ENCODE assay signal across 12 cellular contexts in the genomic region with DNA sequence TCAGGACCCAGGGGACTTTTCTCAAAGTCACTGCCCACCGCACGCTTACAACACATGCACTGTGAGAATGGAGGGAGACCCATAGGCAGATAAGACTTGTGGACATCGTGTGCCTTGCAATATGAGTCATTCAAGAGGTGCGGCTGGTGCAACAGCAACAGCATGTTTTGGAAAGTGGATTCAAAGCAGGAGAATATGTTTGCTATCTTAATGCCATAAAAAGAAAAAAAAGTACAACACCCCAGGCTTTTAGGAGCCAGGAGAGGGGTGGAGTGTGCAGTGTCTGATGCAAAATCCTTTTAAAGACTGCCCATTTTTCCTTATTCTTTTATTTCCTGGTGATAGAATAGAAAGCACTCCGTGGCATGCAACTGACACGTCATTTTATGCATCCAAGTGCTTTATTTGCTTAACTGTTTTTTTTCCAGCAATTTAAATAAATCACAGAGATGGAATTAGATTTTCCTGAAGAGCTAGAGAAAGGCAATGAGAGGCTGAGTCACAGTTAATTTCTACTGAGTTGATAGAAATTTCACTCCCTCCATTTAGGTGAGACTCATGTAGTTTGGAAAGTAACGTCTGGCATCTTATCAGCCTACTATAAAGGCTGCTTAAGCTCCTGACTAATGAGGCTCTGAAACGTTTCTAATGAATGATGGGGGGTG.
A peak's percentile ranks its signal among the peaks of the same experiment; 100 is the strongest.
DNase-seq lines count a peak whose midpoint lies in the region; ATAC-seq, FAIRE-seq and TF ChIP-seq lines count a peak whose summit lies in the region.
"Had no signal": no experiment of that assay in that cellular context is flagged by ENCODE, and none has a peak within 500 bp of the region (broad histone marks: within the 10 kb centered on the region; RNA-seq: fewer than 3 reads in every experiment).

No MANE protein-coding gene starts in this region.

- H3K36me3 Mint-ChIP-seq in glutamatergic neuron (ENCODE audit: unreplicated experiment) = no peaks in the 10 kb centered on the region
- no peaks in the 10 kb centered on the region for H3K36me3 Mint-ChIP-seq in activated CD4-positive, alpha-beta T cell treated with anti-CD3 and anti-CD28 coated beads, Interleukin-2, amount 10 ng/mL, durations not matched to agents 7 days and 5 days (ENCODE audit: low read depth)
- H3K36me3 Mint-ChIP-seq: CD4-positive, CD25-positive, alpha-beta regulatory T cell had no signal

- no peaks in the 10 kb centered on the region for H3K9me3 ChIP-seq in A673 (ENCODE audit: low read depth, low read length, poor library complexity, severe bottlenecking)
- H3K9me3 ChIP-seq in effector memory CD4-positive, alpha-beta T cell (ENCODE audit: control insufficient read depth, low read length) = no peaks in the 10 kb centered on the region

- H3K27ac Mint-ChIP-seq in glutamatergic neuron (ENCODE audit: unreplicated experiment) = peak overlapping the region; percentile 13
- no peak overlapping the region for H3K27ac Mint-ChIP-seq in activated CD4-positive, alpha-beta T cell treated with anti-CD3 and anti-CD28 coated beads, Interleukin-2, amount 10 ng/mL, durations not matched to agents 7 days and 5 days
- H3K27ac Mint-ChIP-seq: CD4-positive, CD25-positive, alpha-beta regulatory T cell had no signal

- H3K9me3 Mint-ChIP-seq in glutamatergic neuron (ENCODE audit: unreplicated experiment) = no peaks in the 10 kb centered on the region
- H3K9me3 Mint-ChIP-seq in activated CD4-positive, alpha-beta T cell treated with anti-CD3 and anti-CD28 coated beads, Interleukin-2, amount 10 ng/mL, durations not matched to agents 7 days and 5 days = no peaks in the 10 kb centered on the region
- H3K9me3 Mint-ChIP-seq: central memory CD8-positive, alpha-beta T cell had no signal

- H3K27ac ChIP-seq in A673 (ENCODE audit: low read depth, low read length, poor library complexity, severe bottlenecking) = no peak overlapping the region
- H3K27ac ChIP-seq in effector memory CD4-positive, alpha-beta T cell (ENCODE audit: insufficient read depth, low read length, poor library complexity, severe bottlenecking) = no peak overlapping the region
- H3K27ac ChIP-seq: parathyroid adenoma had no signal

- H3K4me3 Mint-ChIP-seq in glutamatergic neuron (ENCODE audit: unreplicated experiment) = no peak overlapping the region
- no peak overlapping the region for H3K4me3 Mint-ChIP-seq in activated CD4-positive, alpha-beta T cell treated with anti-CD3 and anti-CD28 coated beads, Interleukin-2, amount 10 ng/mL, durations not matched to agents 7 days and 5 days
- H3K4me3 Mint-ChIP-seq: CD4-positive, CD25-positive, alpha-beta regulatory T cell; central memory CD8-positive, alpha-beta T cell had no signal

- POLR2A ChIA-PET in A673 (lab: Charles Lee; ENCODE audit: low non-redundant PET) = no interaction called here
- POLR2A ChIA-PET in activated CD4-positive, alpha-beta T cell treated with anti-CD3 and anti-CD28 coated beads, Interleukin-2, amount 10 ng/mL, durations not matched to agents 7 days and 5 days (lab: Charles Lee) = no interaction called here

- peak; percentile 90 for ATAC-seq in SK-N-SH treated with all-trans-retinoic acid at 6 μM for 48 hours

- peak overlapping the region; percentile 17 for H3K4me3 ChIP-seq in A673 (ENCODE audit: low read depth, low read length, poor library complexity, severe bottlenecking)
- H3K4me3 ChIP-seq in effector memory CD4-positive, alpha-beta T cell (ENCODE audit: insufficient read depth, low read depth, low read length, poor library complexity, severe bottlenecking) = no peak overlapping the region

- CTCF ChIA-PET in A673 (lab: Charles Lee) = no interaction called here
- CTCF ChIA-PET in activated CD4-positive, alpha-beta T cell treated with anti-CD3 and anti-CD28 coated beads, Interleukin-2, amount 10 ng/mL, durations not matched to agents 7 days and 5 days (lab: Charles Lee) = no interaction called here

- H3K27me3 ChIP-seq in A673 (replicated peaks; ENCODE audit: insufficient read depth, low read depth, low read length, poor library complexity) = no peaks in the 10 kb centered on the region
- no peaks in the 10 kb centered on the region for H3K27me3 ChIP-seq in effector memory CD4-positive, alpha-beta T cell (replicated peaks; ENCODE audit: control insufficient read depth, insufficient read depth, low read length, poor library complexity, severe bottlenecking)

- BruUV-seq in A673 (replicated peaks; lab: Mats Ljungman, UMichigan) = no TSS peak

- intact Hi-C loops in A673 (cut with micrococcal nuclease; ENCODE audit: unreplicated experiment) = no loop called here

- peaks cover 30% of the 10 kb centered on the region for H3K4me1 Mint-ChIP-seq in glutamatergic neuron (ENCODE audit: low read depth, unreplicated experiment)
- H3K4me1 Mint-ChIP-seq in activated CD4-positive, alpha-beta T cell treated with anti-CD3 and anti-CD28 coated beads, Interleukin-2, amount 10 ng/mL, durations not matched to agents 7 days and 5 days = no peaks in the 10 kb centered on the region
- H3K4me1 Mint-ChIP-seq: CD4-positive, CD25-positive, alpha-beta regulatory T cell; central memory CD8-positive, alpha-beta T cell had no signal

- peak; percentile 77 for FAIRE-seq in H54 (lab: Jason Lieb, UNC)

- TF ChIP-seq CTCF in A673 (conservative IDR thresholded peaks at IDR 0.05; ENCODE audit: low read depth, low read length) = no peak
- TF ChIP-seq CTCF in glutamatergic neuron (IDR thresholded peaks at IDR 0.05; ENCODE audit: partially characterized antibody, unreplicated experiment) = no peak

- H3K27me3 Mint-ChIP-seq in glutamatergic neuron (ENCODE audit: unreplicated experiment) = peaks cover 2% of the 10 kb centered on the region
- H3K27me3 Mint-ChIP-seq in activated CD4-positive, alpha-beta T cell treated with anti-CD3 and anti-CD28 coated beads, Interleukin-2, amount 10 ng/mL, durations not matched to agents 7 days and 5 days = peaks cover 9% of the 10 kb centered on the region

- peaks cover 18% of the 10 kb centered on the region for H3K4me1 ChIP-seq in A673 (ENCODE audit: insufficient read depth, low read length, poor library complexity, severe bottlenecking)
- no peaks in the 10 kb centered on the region for H3K4me1 ChIP-seq in effector memory CD4-positive, alpha-beta T cell (ENCODE audit: control insufficient read depth, insufficient read depth, low read length, poor library complexity, severe bottlenecking)
- H3K4me1 ChIP-seq: parathyroid adenoma had no signal

- no peaks in the 10 kb centered on the region for H3K36me3 ChIP-seq in A673 (ENCODE audit: insufficient read depth, low read length, poor library complexity, severe bottlenecking)
- H3K36me3 ChIP-seq in effector memory CD4-positive, alpha-beta T cell (ENCODE audit: control insufficient read depth, insufficient read depth, low read length) = no peaks in the 10 kb centered on the region

- peak; percentile 78 for DNase-seq in A673 (ENCODE audit: low spot score)
- peak; percentile 35 for DNase-seq in H54 (ENCODE audit: insufficient read length, low spot score)
- DNase-seq in glutamatergic neuron = no peak
- DNase-seq in SKM-1 treated with dmso at 0.1 percent for 144 hours (lab: John Stamatoyannopoulos, UW; ENCODE audit: unreplicated experiment) = no peak
- DNase-seq in effector memory CD4-positive, alpha-beta T cell = no peak
- DNase-seq in islet precursor cell = no peak
- no peak for DNase-seq in activated CD4-positive, alpha-beta T cell treated with anti-CD3 and anti-CD28 coated beads, Interleukin-2, amount 10 ng/mL, durations not matched to agents 7 days and 5 days
- DNase-seq: CD4-positive, CD25-positive, alpha-beta regulatory T cell; SW 1271 had no signal

- TF ChIP-seq POLR2A in H54 (IDR thresholded peaks at IDR 0.05; ENCODE audit: low read depth, low read length) = no peak

TF ChIP-seq in SK-N-SH treated with all-trans-retinoic acid at 6 μM for 48 hours, 23 proteins besides CTCF, POLR2A, EP300 and RAD21:
- TF ChIP-seq TOX (CRISPR knock-in tag; IDR thresholded peaks at IDR 0.05; ENCODE audit: borderline replicate concordance) (no peak), OSR1 (CRISPR knock-in tag; IDR thresholded peaks at IDR 0.05) (no peak), ZC3H10 (CRISPR knock-in tag; IDR thresholded peaks at IDR 0.05) (no peak), BACH2 (CRISPR knock-in tag; IDR thresholded peaks at IDR 0.05; ENCODE audit: borderline replicate concordance) (no peak), RARB (CRISPR knock-in tag; IDR thresholded peaks at IDR 0.05) (no peak), ISL1 (CRISPR knock-in tag; IDR thresholded peaks at IDR 0.05) (peak; percentile 68), TCF4 (CRISPR knock-in tag; IDR thresholded peaks at IDR 0.05; ENCODE audit: borderline replicate concordance) (no peak)
- TF ChIP-seq, protein P1, sequence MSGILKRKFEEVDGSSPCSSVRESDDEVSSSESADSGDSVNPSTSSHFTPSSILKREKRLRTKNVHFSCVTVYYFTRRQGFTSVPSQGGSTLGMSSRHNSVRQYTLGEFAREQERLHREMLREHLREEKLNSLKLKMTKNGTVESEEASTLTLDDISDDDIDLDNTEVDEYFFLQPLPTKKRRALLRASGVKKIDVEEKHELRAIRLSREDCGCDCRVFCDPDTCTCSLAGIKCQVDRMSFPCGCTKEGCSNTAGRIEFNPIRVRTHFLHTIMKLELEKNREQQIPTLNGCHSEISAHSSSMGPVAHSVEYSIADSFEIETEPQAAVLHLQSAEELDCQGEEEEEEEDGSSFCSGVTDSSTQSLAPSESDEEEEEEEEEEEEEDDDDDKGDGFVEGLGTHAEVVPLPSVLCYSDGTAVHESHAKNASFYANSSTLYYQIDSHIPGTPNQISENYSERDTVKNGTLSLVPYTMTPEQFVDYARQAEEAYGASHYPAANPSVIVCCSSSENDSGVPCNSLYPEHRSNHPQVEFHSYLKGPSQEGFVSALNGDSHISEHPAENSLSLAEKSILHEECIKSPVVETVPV (CRISPR knock-in tag; IDR thresholded peaks at IDR 0.05) = no peak

Comparison
In these comparisons a context has a peak if more than half of its experiments do, and no peak if none do; other contexts are left out.
1. DNase-seq: peak in A673 (single experiment) and H54 (single experiment); none in glutamatergic neuron (single experiment), SKM-1 treated with dmso at 0.1 percent for 144 hours (single experiment), effector memory CD4-positive, alpha-beta T cell (0 of 3), islet precursor cell (single experiment) and activated CD4-positive, alpha-beta T cell treated with anti-CD3 and anti-CD28 coated beads, Interleukin-2, amount 10 ng/mL, durations not matched to agents 7 days and 5 days (single experiment).